ENCODE assay signal across 1 cellular context in the genomic region with DNA sequence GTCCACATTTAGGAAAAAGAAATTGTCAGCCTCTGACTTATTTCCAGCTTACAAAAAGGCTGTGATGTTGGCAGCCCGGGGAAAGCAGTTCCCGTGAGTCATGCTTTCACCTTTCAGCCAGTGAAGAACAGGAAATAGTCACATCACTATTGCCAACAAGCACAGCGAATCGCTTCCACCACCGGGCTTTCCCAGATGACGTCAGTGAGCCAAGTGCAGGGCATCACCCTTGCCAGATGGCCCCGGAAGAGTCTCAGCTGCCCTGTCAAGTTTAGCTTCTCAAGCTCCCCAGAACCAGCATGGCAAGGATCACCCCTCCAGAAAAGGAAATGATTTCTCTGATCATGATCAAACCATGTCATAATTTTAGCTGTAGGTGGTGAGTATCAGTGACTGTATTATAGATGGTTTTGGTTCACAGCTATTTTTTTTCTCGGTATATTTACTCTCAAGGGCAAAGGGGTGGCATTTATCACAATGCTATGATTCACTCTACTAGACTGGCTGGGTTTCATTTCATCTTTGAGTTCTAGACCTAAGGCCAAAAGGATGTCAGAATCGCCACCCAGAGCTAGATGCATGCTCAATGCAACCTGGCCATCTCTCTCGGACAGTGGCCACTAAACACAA.
A peak's percentile ranks its signal among the peaks of the same experiment; 100 is the strongest.
TF ChIP-seq lines count a peak whose summit lies in the region.

No MANE protein-coding gene starts in this region.

TF ChIP-seq in IMR-90, 13 proteins besides CTCF, POLR2A, EP300 and RAD21 (continued from another document):
- TF ChIP-seq, protein P1, sequence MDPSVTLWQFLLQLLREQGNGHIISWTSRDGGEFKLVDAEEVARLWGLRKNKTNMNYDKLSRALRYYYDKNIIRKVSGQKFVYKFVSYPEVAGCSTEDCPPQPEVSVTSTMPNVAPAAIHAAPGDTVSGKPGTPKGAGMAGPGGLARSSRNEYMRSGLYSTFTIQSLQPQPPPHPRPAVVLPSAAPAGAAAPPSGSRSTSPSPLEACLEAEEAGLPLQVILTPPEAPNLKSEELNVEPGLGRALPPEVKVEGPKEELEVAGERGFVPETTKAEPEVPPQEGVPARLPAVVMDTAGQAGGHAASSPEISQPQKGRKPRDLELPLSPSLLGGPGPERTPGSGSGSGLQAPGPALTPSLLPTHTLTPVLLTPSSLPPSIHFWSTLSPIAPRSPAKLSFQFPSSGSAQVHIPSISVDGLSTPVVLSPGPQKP (IDR thresholded peaks at IDR 0.05; ENCODE audit: borderline replicate concordance, low read depth, low read length) = no peak
- TF ChIP-seq BHLHE40 (IDR thresholded peaks at IDR 0.05; ENCODE audit: low read depth, low read length) (peak; percentile 51; the same call in 1 of the 2 replicates), RCOR1 (IDR thresholded peaks at IDR 0.05; ENCODE audit: insufficient replicate concordance, low read length) (peak; percentile 26), MAFK (IDR thresholded peaks at IDR 0.05; ENCODE audit: low read depth, low read length) (no peak)
- TF ChIP-seq, protein P2, sequence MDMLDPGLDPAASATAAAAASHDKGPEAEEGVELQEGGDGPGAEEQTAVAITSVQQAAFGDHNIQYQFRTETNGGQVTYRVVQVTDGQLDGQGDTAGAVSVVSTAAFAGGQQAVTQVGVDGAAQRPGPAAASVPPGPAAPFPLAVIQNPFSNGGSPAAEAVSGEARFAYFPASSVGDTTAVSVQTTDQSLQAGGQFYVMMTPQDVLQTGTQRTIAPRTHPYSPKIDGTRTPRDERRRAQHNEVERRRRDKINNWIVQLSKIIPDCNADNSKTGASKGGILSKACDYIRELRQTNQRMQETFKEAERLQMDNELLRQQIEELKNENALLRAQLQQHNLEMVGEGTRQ (IDR thresholded peaks at IDR 0.05; ENCODE audit: low read depth, low read length) = no peak
